Comparison of ENCODE assay signal across 5 cellular contexts in the genomic region with DNA sequence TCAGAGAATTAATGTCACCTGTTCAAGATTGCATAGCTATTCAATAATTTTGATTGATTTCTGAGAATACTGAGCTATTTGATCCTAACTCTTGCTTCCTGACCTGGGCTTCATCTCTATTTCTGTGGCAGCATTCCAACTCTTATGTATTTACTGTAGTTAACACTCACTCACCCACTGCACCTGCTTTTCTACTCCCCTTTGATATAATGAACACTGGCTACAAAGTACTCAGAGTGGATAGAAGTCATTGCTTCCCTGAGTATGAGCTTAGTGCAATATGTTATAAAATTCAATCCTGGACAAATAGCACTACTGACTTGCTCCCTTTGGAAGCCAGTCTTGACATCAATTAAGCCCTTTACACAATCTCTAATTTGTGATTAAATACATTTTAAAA.
"Had no signal": no experiment of that assay in that cellular context is flagged by ENCODE, and none has a peak within 500 bp of the region (broad histone marks: within the 10 kb centered on the region; RNA-seq: fewer than 3 reads in every experiment).

No MANE protein-coding gene starts in this region.

- ATAC-seq: sciatic nerve had no signal

- DNase-seq: activated CD4-positive, alpha-beta T cell treated with anti-CD3 and anti-CD28 coated beads, Interleukin-2, amount 10 ng/mL, durations not matched to agents 7 days and 5 days; activated CD4-positive, CD25-positive, alpha-beta regulatory T cell; activated gamma-delta T cell treated with Interleukin-2 at 50 U/mL for 16 hours; amniotic stem cell had no signal
